ENCODE assay signal across 13 cellular contexts in the genomic region with DNA sequence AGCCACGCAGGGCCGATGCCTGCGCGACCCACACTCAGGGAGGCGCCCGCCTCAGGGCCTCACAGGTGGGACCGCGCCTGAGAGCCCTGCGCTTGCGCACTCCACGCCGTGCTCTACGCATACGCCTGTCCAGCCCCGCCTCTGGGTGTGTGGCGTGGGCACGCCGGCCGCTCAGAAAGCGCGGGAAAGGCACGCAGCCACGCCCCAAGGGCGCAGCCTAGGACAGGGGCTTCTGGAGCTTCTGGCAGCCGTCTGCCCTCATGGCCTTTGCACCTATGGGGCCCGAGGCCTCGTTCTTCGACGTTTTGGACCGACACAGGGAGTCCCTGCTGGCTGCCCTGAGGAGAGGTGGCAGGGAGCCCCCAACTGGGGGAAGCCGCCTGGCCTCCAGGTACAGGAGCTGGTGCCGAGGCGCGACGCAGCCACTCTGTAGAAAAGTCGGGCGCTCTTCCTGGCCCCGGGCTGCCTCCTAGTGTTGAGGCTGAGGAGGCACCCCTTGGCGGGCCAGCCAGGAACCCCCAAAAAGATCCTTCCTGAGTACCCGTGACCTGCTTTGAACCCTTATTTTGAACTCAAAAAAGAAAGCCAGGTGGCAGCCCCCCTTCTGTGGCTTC. TPM values are rescaled to one million over a fixed set of nuclear protein-coding genes. Genes with fewer than 3 reads are reported as not detected.
DNase-seq lines count a peak whose midpoint lies in the region; ATAC-seq, FAIRE-seq and TF ChIP-seq lines count a peak whose summit lies in the region.
"Had no signal": no experiment of that assay in that cellular context is flagged by ENCODE, and none has a peak within 500 bp of the region (broad histone marks: within the 10 kb centered on the region; RNA-seq: fewer than 3 reads in every experiment).

A gene with protein sequence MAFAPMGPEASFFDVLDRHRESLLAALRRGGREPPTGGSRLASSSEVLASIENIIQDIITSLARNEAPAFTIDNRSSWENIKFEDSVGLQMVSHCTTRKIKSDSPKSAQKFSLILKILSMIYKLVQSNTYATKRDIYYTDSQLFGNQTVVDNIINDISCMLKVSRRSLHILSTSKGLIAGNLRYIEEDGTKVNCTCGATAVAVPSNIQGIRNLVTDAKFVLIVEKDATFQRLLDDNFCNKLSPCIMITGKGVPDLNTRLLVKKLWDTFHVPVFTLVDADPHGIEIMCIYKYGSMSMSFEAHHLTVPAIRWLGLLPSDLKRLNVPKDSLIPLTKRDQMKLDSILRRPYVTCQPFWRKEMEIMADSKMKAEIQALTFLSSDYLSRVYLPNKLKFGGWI (plus strand): TSS at position 196 of the 614 bp plus-strand sequence. CDS start 65 bp downstream, at position 261.

- H3K27me3 ChIP-seq in GM12878 (replicated peaks in 1 of 2; ENCODE audit: control insufficient read depth in 2 of 2, insufficient read depth in 2 of 2, low read length in 1 of 2) (peaks cover 1 to 2% of the 10 kb centered on the region in 2 experiments; a peak in 2 of 4 replicates), keratinocyte (ENCODE audit: control insufficient read depth, extremely low read depth, insufficient read depth, low read length) (peaks cover 19% of the 10 kb centered on the region)

- no peak for TF ChIP-seq RAD21 in GM12878 (IDR thresholded peaks at IDR 0.05; ENCODE audit: insufficient read depth, low read depth, low read length)

- H3K4me3 Mint-ChIP-seq in activated T-cell treated with anti-CD3 and anti-CD28 coated beads, Interleukin-2, amount 50 U/mL, for 72 hours = no peak within 1 kb of the TSS
- H3K4me3 Mint-ChIP-seq: naive B cell had no signal

- H3K27ac ChIP-seq in GM12878 (ENCODE audit: control insufficient read depth, insufficient read depth) (no peak within 1 kb of the TSS), keratinocyte (ENCODE audit: control insufficient read depth, insufficient read depth, low read length) (no peak within 1 kb of the TSS)

- H3K79me2 ChIP-seq in GM12878 (ENCODE audit: control insufficient read depth, insufficient read depth, low read length) = no peaks in the 10 kb centered on the region
- H3K79me2 ChIP-seq in keratinocyte (ENCODE audit: control insufficient read depth, insufficient read depth, low read length) = no peaks in the 10 kb centered on the region

- no peak within 1 kb of the TSS for H3K4me2 ChIP-seq in GM12878 (ENCODE audit: control insufficient read depth, insufficient read depth)
- H3K4me2 ChIP-seq in keratinocyte (ENCODE audit: control insufficient read depth, extremely low read depth, insufficient read depth, low read depth, low read length) = no peak within 1 kb of the TSS

- dilution Hi-C loops in keratinocyte (cut with MboI; ENCODE audit: extremely low pct_ligation_motif_present, low sequenced_read_pairs) = loop anchor here (25.0 kb wide), 1 partner anchor 242 kb away; no protein-coding TSS in a partner anchor

- no peaks in the 10 kb centered on the region for H3K9me3 Mint-ChIP-seq in activated T-cell treated with anti-CD3 and anti-CD28 coated beads, Interleukin-2, amount 50 U/mL, for 72 hours
- H3K9me3 Mint-ChIP-seq: naive B cell had no signal

- no peak for TF ChIP-seq POLR2A in GM12878 (IDR thresholded peaks at IDR 0.05; ENCODE audit: low read depth, low read length)

- DNase-seq in Right ventricle myocardium superior = no peak
- no peak for DNase-seq in cardiac septum (ENCODE audit: low spot score)
- DNase-seq in GM12878 (ENCODE audit: low read depth, low spot score) = no peak
- no peak for DNase-seq in keratinocyte (ENCODE audit: low read depth, low spot score)
- no peak for DNase-seq in T-helper 2 cell
- DNase-seq in UCSD-AML1 (lab: John Stamatoyannopoulos, UW; ENCODE audit: unreplicated experiment) = no peak
- DNase-seq in activated T-cell treated with anti-CD3 and anti-CD28 coated beads, Interleukin-2, amount 50 U/mL, for 72 hours = no peak
- no peak for DNase-seq in DMS79 (lab: John Stamatoyannopoulos, UW)
- DNase-seq: amniotic stem cell, GDM1, MG63, naive B cell, NCI-H82 had no signal

- ATAC-seq in Right ventricle myocardium superior (ENCODE audit: poor library complexity) = peak; percentile 57
- peak; percentile 38; the same call in 2 of the 3 replicates for ATAC-seq in GM12878
- ATAC-seq in activated T-cell treated with anti-CD3 and anti-CD28 coated beads, Interleukin-2, amount 50 U/mL, for 72 hours (replicated peaks in 1 of 2) = no peak

- no peak for FAIRE-seq in GM12878 (lab: Jason Lieb, UNC)
- no peak for FAIRE-seq in keratinocyte (lab: Jason Lieb, UNC)

- in situ Hi-C loops in GM12878 (cut with MboI) = no loop called here

- H3K4me1 Mint-ChIP-seq in activated T-cell treated with anti-CD3 and anti-CD28 coated beads, Interleukin-2, amount 50 U/mL, for 72 hours (ENCODE audit: low read depth) = no peaks in the 10 kb centered on the region
- H3K4me1 Mint-ChIP-seq: naive B cell had no signal

- H2AFZ ChIP-seq in GM12878 (ENCODE audit: control insufficient read depth, low read depth, low read length) = no peak within 1 kb of the TSS
- H2AFZ ChIP-seq in keratinocyte (ENCODE audit: control insufficient read depth, low read length) = no peak within 1 kb of the TSS

- no peak within 1 kb of the TSS for H3K27ac Mint-ChIP-seq in activated T-cell treated with anti-CD3 and anti-CD28 coated beads, Interleukin-2, amount 50 U/mL, for 72 hours
- H3K27ac Mint-ChIP-seq: naive B cell had no signal

- no peaks in the 10 kb centered on the region for H3K9me1 ChIP-seq in keratinocyte (ENCODE audit: control insufficient read depth, extremely low read depth, insufficient read depth, low read length)

- peaks cover 33% of the 10 kb centered on the region for H3K27me3 Mint-ChIP-seq in activated T-cell treated with anti-CD3 and anti-CD28 coated beads, Interleukin-2, amount 50 U/mL, for 72 hours (ENCODE audit: low read depth)

- H3K9ac ChIP-seq in GM12878 (ENCODE audit: control insufficient read depth, insufficient read depth, low read length) = no peak within 1 kb of the TSS
- H3K9ac ChIP-seq in keratinocyte (ENCODE audit: control insufficient read depth, extremely low read depth, insufficient read depth, low read length) = no peak within 1 kb of the TSS

- H3K36me3 ChIP-seq in GM12878 (ENCODE audit: control insufficient read depth in 2 of 2, insufficient read depth in 2 of 2, low read length in 1 of 2) (no peaks in the 10 kb centered on the region), keratinocyte (ENCODE audit: control insufficient read depth in 2 of 2, extremely low read depth in 1 of 2, insufficient read depth in 2 of 2, low read length in 2 of 2) (no peaks in the 10 kb centered on the region)
- H3K36me3 ChIP-seq: MG63 had no signal

- POLR2A ChIA-PET in GM12878 (lab: Charles Lee) = no interaction called here

- CTCF ChIA-PET in GM12878 (lab: Yijun Ruan, JAX) = interaction anchor here (0.7 to 3.3 kb wide), 4 partner anchors 16 to 1182 kb away, joined by 3 to 13 read pairs (median 4); no protein-coding TSS in a partner anchor

- no peak for TF ChIP-seq EP300 in GM12878 (IDR thresholded peaks at IDR 0.05; ENCODE audit: borderline replicate concordance in 1 of 2, control insufficient read depth in 1 of 2, low read depth in 2 of 2, low read length in 2 of 2)

- intact Hi-C loops in Right ventricle myocardium superior (cut with DNase I) = no loop called here
- intact Hi-C loops in cardiac septum (cut with DNase I) = no loop called here
- intact Hi-C loops in GM12878 (cut with micrococcal nuclease; ENCODE audit: unreplicated experiment) = no loop called here

- WGBS in GM12878 (ENCODE audit: insufficient coverage, insufficient replicate concordance, low lambda C conversion rate, missing lambda C conversion rate) = 54% methylated on average over 40 of the region's 40 CpGs

- H3K4me1 ChIP-seq in GM12878 (ENCODE audit: control insufficient read depth, insufficient read depth, low read length) (no peaks in the 10 kb centered on the region), keratinocyte (ENCODE audit: control insufficient read depth, extremely low read depth, insufficient read depth, low read length) (peaks cover 13% of the 10 kb centered on the region)

- H3K4me3 ChIP-seq in GM12878 (no peak within 1 kb of the TSS), keratinocyte (ENCODE audit: control insufficient read depth in 2 of 3, extremely low read depth in 1 of 3, insufficient read depth in 2 of 3, low read depth in 1 of 3, low read length in 3 of 3) (no peak within 1 kb of the TSS)
- H3K4me3 ChIP-seq: MG63 had no signal

- RAD21 ChIA-PET in GM12878 (lab: Charles Lee; ENCODE audit: unreplicated experiment) = interaction anchor here (0.8 kb wide), 1 partner anchor 85 kb away, joined by 3 read pairs; no protein-coding TSS in a partner anchor

- H3K9me3 ChIP-seq in GM12878 (replicated peaks; ENCODE audit: control insufficient read depth, insufficient read depth, low read length) = no peaks in the 10 kb centered on the region
- no peaks in the 10 kb centered on the region for H3K9me3 ChIP-seq in keratinocyte (ENCODE audit: control insufficient read depth, low read depth, low read length)
- H3K9me3 ChIP-seq: MG63 had no signal

- no TSS peak for BruUV-seq in GM12878 (replicated peaks; lab: Mats Ljungman, UMichigan)

- SMC1A ChIA-PET in GM12878 (lab: Charles Lee; ENCODE audit: uncharacterized antibody, unreplicated experiment) = interaction anchor here (1.0 kb wide), 1 partner anchor 240 kb away, joined by 4 read pairs; no protein-coding TSS in a partner anchor

- TF ChIP-seq CTCF in GM12878 (IDR thresholded peaks at IDR 0.05 in 2 of 3, conservative IDR thresholded peaks at IDR 0.05 in 1 of 3; ENCODE audit: control insufficient read depth in 2 of 3, extremely low read depth in 1 of 3, insufficient read depth in 1 of 3, low read depth in 3 of 3, low read length in 3 of 3) (peak; percentile 20 to 34 (median 33); a peak in 4 of 6 replicates), keratinocyte (optimal IDR thresholded peaks at IDR 0.05 in 1 of 3, IDR thresholded peaks at IDR 0.05 in 1 of 3, conservative IDR thresholded peaks at IDR 0.05 in 1 of 3; ENCODE audit: extremely low read depth in 1 of 3, insufficient read depth in 2 of 3, low read length in 3 of 3) (peak in 2 of 3 experiments; percentile 25 to 61)

- H4K20me1 ChIP-seq in GM12878 (ENCODE audit: control insufficient read depth, insufficient read depth) (no peaks in the 10 kb centered on the region), keratinocyte (ENCODE audit: control insufficient read depth, extremely low read depth, insufficient read depth, low read length) (peaks cover 4% of the 10 kb centered on the region)

- peaks cover 0 to 1% of the 10 kb centered on the region in 2 donors for H3K36me3 Mint-ChIP-seq in activated T-cell treated with anti-CD3 and anti-CD28 coated beads, Interleukin-2, amount 50 U/mL, for 72 hours (ENCODE audit: insufficient read depth in 2 of 2)
- H3K36me3 Mint-ChIP-seq: naive B cell had no signal

RNA-seq across cellular contexts. Expression of the gene that starts here (rescaled TPM):
- total RNA-seq in Right ventricle myocardium superior (not detected), cardiac septum (not detected), GM12878 (2014; rRNA removed) (not detected in 2 replicates), GM12878 (2014; rRNA removed; fragmentation: Illumina TruSeq; extraction: Trizol) (not detected in 2 replicates), GM12878 (2021) (not detected in 2 replicates)
- total RNA-seq in GM12878 (2013; cell fraction: nucleolus; rRNA removed) = not detected in 2 replicates
- not detected for polyA plus RNA-seq in GM12878 (2011; ENCODE audit: low read depth)
- polyA plus RNA-seq in GM12878 (2011; rRNA removed) (not detected in 2 replicates), GM12878 (2014; fragmentation: Illumina TruSeq; extraction: Trizol) (not detected in 2 replicates), GM12878 (2014; fragmentation: Nextera tagmentation; extraction: Ambion mirVana) (not detected), GM12878 (2014; rRNA removed) (not detected in 2 replicates), GM12878 (2016; fragmentation: Nextera tagmentation; extraction: Ambion mirVana) (not detected), keratinocyte (not detected in 3 replicates)
- not detected in 2 replicates for polyA plus RNA-seq in GM12878 (2011; cell fraction: cytosol; rRNA removed)
- not detected in 2 replicates for polyA plus RNA-seq in GM12878 (2011; cell fraction: nucleus; rRNA removed)
- not detected in 2 replicates for polyA plus RNA-seq in GM12878 (2012)
- polyA minus RNA-seq in GM12878 (2011; rRNA and poly(A)+ RNA removed) = not detected in 2 replicates
- polyA minus RNA-seq in GM12878 (2011; cell fraction: cytosol; rRNA and poly(A)+ RNA removed) = not detected in 2 replicates
- polyA minus RNA-seq in GM12878 (2011; cell fraction: nucleus; rRNA and poly(A)+ RNA removed) = not detected in 2 replicates
- polyA plus RNA-seq in keratinocyte (2011; ENCODE audit: low read depth) = not detected
- polyA plus RNA-seq in keratinocyte (2011; cell fraction: cytosol; rRNA removed) = not detected in 2 replicates
- polyA plus RNA-seq in keratinocyte (2011; cell fraction: nucleus; rRNA removed) = not detected in 2 replicates
- polyA plus RNA-seq in keratinocyte (2012; ENCODE audit: low replicate concordance) = not detected in 2 replicates
- not detected in 3 replicates for polyA minus RNA-seq in keratinocyte
- not detected for polyA minus RNA-seq in keratinocyte (2011; cell fraction: cytosol; rRNA and poly(A)+ RNA removed)
- polyA minus RNA-seq in keratinocyte (2011; cell fraction: nucleus; rRNA and poly(A)+ RNA removed) = not detected in 2 replicates
- not detected for total RNA-seq in activated T-cell treated with anti-CD3 and anti-CD28 coated beads, Interleukin-2, amount 50 U/mL, for 72 hours

Comparison
In these comparisons a context has a peak if more than half of its experiments do, and no peak if none do; other contexts are left out.
1. Peak in ATAC-seq in Right ventricle myocardium superior; RNA of the gene not detected or under 1 TPM.
2. Peak in ATAC-seq in GM12878; RNA of the gene not detected or under 1 TPM.